Comparison of ENCODE assay signal across 16 cellular contexts in the genomic region with DNA sequence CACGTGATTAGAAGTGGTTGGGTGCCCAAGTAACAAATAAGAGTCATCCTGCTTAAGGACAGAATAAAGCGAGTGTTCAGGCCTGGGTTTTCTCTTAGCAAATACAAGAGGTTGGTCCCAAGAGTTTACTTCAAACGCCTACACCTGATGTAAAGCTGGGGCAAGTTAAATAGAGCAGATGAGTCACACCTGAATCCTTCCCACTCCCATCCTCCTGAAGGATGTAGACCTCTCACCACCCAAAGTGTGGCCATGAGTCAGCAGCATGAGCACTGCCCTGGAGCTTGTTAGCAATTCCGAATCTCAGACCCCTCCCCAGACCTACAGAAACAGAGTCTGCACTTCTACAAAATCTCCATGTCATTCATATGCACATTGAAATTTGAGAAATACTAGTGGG.
DNase-seq lines count a peak whose midpoint lies in the region; ATAC-seq and TF ChIP-seq lines count a peak whose summit lies in the region.
"Had no signal": no experiment of that assay in that cellular context is flagged by ENCODE, and none has a peak within 500 bp of the region (broad histone marks: within the 10 kb centered on the region; RNA-seq: fewer than 3 reads in every experiment).

No MANE protein-coding gene starts in this region.

- peaks cover 15% of the 10 kb centered on the region for H3K27me3 Mint-ChIP-seq in nephron progenitor cell (ENCODE audit: low read depth, poor library complexity)
- peaks cover 18% of the 10 kb centered on the region for H3K27me3 Mint-ChIP-seq in CD8-positive, alpha-beta T cell (ENCODE audit: low read depth)
- H3K27me3 Mint-ChIP-seq: stimulated activated memory B cell treated with anti-CD40 and anti-IgM and Interleukin-4, amounts not matched to agents 10 μg/mL and 1 μg/mL and 100 μg/mL, for 72 hours had no signal

- POLR2A ChIA-PET in CD8-positive, alpha-beta T cell (lab: Charles Lee): no interaction called here

- intact Hi-C loops in CD8-positive, alpha-beta T cell (cut with DNase I, micrococcal nuclease): no loop called here

- CTCF ChIA-PET in CD8-positive, alpha-beta T cell (lab: Charles Lee): no interaction called here

- no peaks in the 10 kb centered on the region for H3K9me3 ChIP-seq in CD8-positive, alpha-beta T cell (ENCODE audit: low read length)
- H3K9me3 ChIP-seq: left ventricle myocardium inferior had no signal

- no peaks in the 10 kb centered on the region for H3K36me3 Mint-ChIP-seq in nephron progenitor cell (ENCODE audit: low read depth)
- H3K36me3 Mint-ChIP-seq in CD8-positive, alpha-beta T cell: no peaks in the 10 kb centered on the region
- H3K36me3 Mint-ChIP-seq: brain; stimulated activated memory B cell treated with anti-CD40 and anti-IgM and Interleukin-4, amounts not matched to agents 10 μg/mL and 1 μg/mL and 100 μg/mL, for 72 hours had no signal

- H3K27ac Mint-ChIP-seq in nephron progenitor cell: no peak overlapping the region
- H3K27ac Mint-ChIP-seq in CD8-positive, alpha-beta T cell: no peak overlapping the region
- H3K27ac Mint-ChIP-seq: stimulated activated memory B cell treated with anti-CD40 and anti-IgM and Interleukin-4, amounts not matched to agents 10 μg/mL and 1 μg/mL and 100 μg/mL, for 72 hours had no signal

- ATAC-seq in foreskin keratinocyte: peak; percentile 100
- no peak for ATAC-seq in CD8-positive, alpha-beta T cell
- ATAC-seq: stimulated activated memory B cell treated with anti-CD40 and anti-IgM and Interleukin-4, amounts not matched to agents 10 μg/mL and 1 μg/mL and 100 μg/mL, for 72 hours had no signal

- peaks cover 11% of the 10 kb centered on the region for H3K4me1 Mint-ChIP-seq in nephron progenitor cell
- no peaks in the 10 kb centered on the region for H3K4me1 Mint-ChIP-seq in CD8-positive, alpha-beta T cell (ENCODE audit: low read depth)
- H3K4me1 Mint-ChIP-seq: brain; stimulated activated memory B cell treated with anti-CD40 and anti-IgM and Interleukin-4, amounts not matched to agents 10 μg/mL and 1 μg/mL and 100 μg/mL, for 72 hours had no signal

- H3K4me3 ChIP-seq in CD8-positive, alpha-beta T cell (ENCODE audit: low read depth, low read length): no peak overlapping the region
- H3K4me3 ChIP-seq: left ventricle myocardium inferior had no signal

- H3K27me3 ChIP-seq in foreskin keratinocyte: no peaks in the 10 kb centered on the region
- H3K27me3 ChIP-seq in CD8-positive, alpha-beta T cell (ENCODE audit: insufficient read depth, low read length): no peaks in the 10 kb centered on the region

- DNase-seq in SIG-M5 treated with dmso at 0.1 percent for 504 hours (lab: John Stamatoyannopoulos, UW; ENCODE audit: unreplicated experiment) (peak; percentile 7), SIG-M5 (lab: John Stamatoyannopoulos, UW) (no peak), SW480 (ENCODE audit: low spot score) (peak; percentile 87), foreskin keratinocyte (peak; percentile 81 to 89), HK-2 (ENCODE audit: unreplicated experiment) (no peak), nephron progenitor cell (no peak), NCI-H1436 (lab: John Stamatoyannopoulos, UW) (no peak)
- no peak for DNase-seq in CD8-positive, alpha-beta T cell
- DNase-seq: 8988T, activated T-cell treated with anti-CD3 and anti-CD28 coated beads for 4 hours, left ventricle myocardium inferior, NCI-H2029, RPMI8226, WERI-Rb-1 had no signal

- H3K4me1 ChIP-seq in foreskin keratinocyte: peaks cover 22% of the 10 kb centered on the region
- H3K4me1 ChIP-seq in CD8-positive, alpha-beta T cell (ENCODE audit: insufficient read depth, low read length): no peaks in the 10 kb centered on the region
- H3K4me1 ChIP-seq: left ventricle myocardium inferior had no signal

- H3K4me3 Mint-ChIP-seq in nephron progenitor cell: no peak overlapping the region
- H3K4me3 Mint-ChIP-seq in CD8-positive, alpha-beta T cell: no peak overlapping the region
- H3K4me3 Mint-ChIP-seq: brain; stimulated activated memory B cell treated with anti-CD40 and anti-IgM and Interleukin-4, amounts not matched to agents 10 μg/mL and 1 μg/mL and 100 μg/mL, for 72 hours had no signal

- no peak overlapping the region for H3K27ac ChIP-seq in foreskin keratinocyte
- no peak overlapping the region for H3K27ac ChIP-seq in CD8-positive, alpha-beta T cell (ENCODE audit: low read depth, low read length)
- H3K27ac ChIP-seq: left ventricle myocardium inferior, WERI-Rb-1 had no signal

- TF ChIP-seq CTCF in foreskin keratinocyte (conservative IDR thresholded peaks at IDR 0.05) (no peak), nephron progenitor cell (IDR thresholded peaks at IDR 0.05) (no peak)
- no peak for TF ChIP-seq CTCF in CD8-positive, alpha-beta T cell (IDR thresholded peaks at IDR 0.05)

- H3K9me3 Mint-ChIP-seq in nephron progenitor cell: peaks cover 4% of the 10 kb centered on the region
- H3K9me3 Mint-ChIP-seq in CD8-positive, alpha-beta T cell: peaks cover 2% of the 10 kb centered on the region

- H3K36me3 ChIP-seq in CD8-positive, alpha-beta T cell (ENCODE audit: insufficient read depth, low read length): no peaks in the 10 kb centered on the region
- H3K36me3 ChIP-seq: left ventricle myocardium inferior, WERI-Rb-1 had no signal

Comparison
In these comparisons a context has a peak if more than half of its experiments do, and no peak if none do; other contexts are left out.
1. DNase-seq: peak in SIG-M5 treated with dmso at 0.1 percent for 504 hours (single experiment), SW480 (single experiment) and foreskin keratinocyte (2 of 2); none in SIG-M5 (single experiment), HK-2 (single experiment), nephron progenitor cell (single experiment), NCI-H1436 (single experiment) and CD8-positive, alpha-beta T cell (0 of 7).